27 cellular contexts compared by ENCODE assay signal in the genomic region with DNA sequence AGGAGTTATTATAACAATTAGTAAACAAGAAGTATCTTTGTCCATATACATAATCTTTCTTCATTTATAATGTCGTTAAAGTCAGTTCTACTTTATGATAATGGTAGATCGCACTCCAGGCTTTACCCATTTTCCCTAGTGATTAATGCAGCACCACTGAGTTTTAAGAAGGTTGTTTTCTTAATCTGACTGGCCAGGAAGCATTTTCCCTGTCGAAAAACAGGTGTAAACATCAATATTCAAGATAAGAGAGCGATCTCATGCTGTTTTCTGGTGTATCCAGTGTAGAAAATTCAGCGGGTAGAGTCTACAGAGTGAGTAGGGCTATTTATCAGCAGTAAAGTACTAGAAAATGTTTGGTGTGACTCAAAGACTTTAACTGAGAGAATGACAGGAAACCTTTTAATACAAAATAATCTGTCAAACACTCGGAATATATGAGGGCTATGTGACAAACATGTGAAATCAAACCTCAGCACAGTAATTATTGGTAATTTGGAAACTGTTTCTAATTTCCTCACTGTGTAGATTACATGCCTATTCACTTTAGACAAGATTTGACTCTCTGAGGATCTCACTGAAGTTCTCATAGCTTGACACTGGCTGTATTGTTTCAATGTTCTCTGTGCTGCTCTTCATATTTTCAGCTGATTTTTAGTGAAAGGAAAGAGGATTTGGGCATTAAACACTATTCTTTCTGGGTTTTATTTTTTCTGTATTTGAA.
A peak's percentile ranks its signal among the peaks of the same experiment; 100 is the strongest.
DNase-seq lines count a peak whose midpoint lies in the region; ATAC-seq, FAIRE-seq and TF ChIP-seq lines count a peak whose summit lies in the region.
"Had no signal": no experiment of that assay in that cellular context is flagged by ENCODE, and none has a peak within 500 bp of the region (broad histone marks: within the 10 kb centered on the region; RNA-seq: fewer than 3 reads in every experiment).

No MANE protein-coding gene starts in this region.

- H4K20me1 ChIP-seq in OCI-LY3 (ENCODE audit: insufficient read depth, low read length), result no peaks in the 10 kb centered on the region

- no peak overlapping the region for H3K23ac ChIP-seq in neuronal stem cell (ENCODE audit: low read depth, low read length, poor library complexity)

- H2AFZ ChIP-seq in OCI-LY3 (ENCODE audit: low read depth, low read length) (peak overlapping the region; percentile 65), neuronal stem cell (ENCODE audit: low read length) (peak overlapping the region; percentile 49)

- H2BK120ac ChIP-seq in neuronal stem cell (ENCODE audit: low read depth, low read length), result no peak overlapping the region

- H4K8ac ChIP-seq in neuronal stem cell (ENCODE audit: low read depth, low read length), result no peak overlapping the region

- no peak overlapping the region for H3K4me3 Mint-ChIP-seq in endothelial cell (ENCODE audit: unreplicated experiment)
- H3K4me3 Mint-ChIP-seq: IgD-negative memory B cell had no signal

- no peak overlapping the region for H2BK15ac ChIP-seq in neuronal stem cell (ENCODE audit: low read length)

- no peaks in the 10 kb centered on the region for H3K9me3 Mint-ChIP-seq in endothelial cell (ENCODE audit: unreplicated experiment)

- FAIRE-seq in RCC 7860 (lab: Jason Lieb, UNC), result no peak
- FAIRE-seq: D721Med, GM18507 had no signal

- H4K91ac ChIP-seq in neuronal stem cell (ENCODE audit: low read depth, low read length, poor library complexity), result no peak overlapping the region

- no peak overlapping the region for H2BK12ac ChIP-seq in neuronal stem cell (ENCODE audit: low read length)

- H3K4me1 ChIP-seq in OCI-LY3 (ENCODE audit: low read length) (no peaks in the 10 kb centered on the region), neuronal stem cell (ENCODE audit: control insufficient read depth in 2 of 2, insufficient read depth in 1 of 2, low read depth in 1 of 2, low read length in 2 of 2) (peaks cover 0 to 4% of the 10 kb centered on the region in 2 donors), gastrocnemius medialis (no peaks in the 10 kb centered on the region)
- H3K4me1 ChIP-seq: SJCRH30 had no signal

- no peak overlapping the region for H3K14ac ChIP-seq in neuronal stem cell (ENCODE audit: low read length)

- WGBS in neuronal stem cell (ENCODE audit: extremely low coverage in 2 of 2, insufficient read length in 2 of 2, insufficient replicate concordance in 1 of 2), 2 donors, result no CpG with 5 or more reads among the region's 6 CpGs

- H2AK5ac ChIP-seq in neuronal stem cell (ENCODE audit: low read depth, low read length), result no peak overlapping the region

- no peaks in the 10 kb centered on the region for H3K79me2 ChIP-seq in OCI-LY3 (ENCODE audit: low read length)

- H3K9me3 ChIP-seq in OCI-LY3 (ENCODE audit: insufficient read depth, low read length), result no peaks in the 10 kb centered on the region
- no peaks in the 10 kb centered on the region for H3K9me3 ChIP-seq in neuronal stem cell (replicated peaks in 1 of 2; ENCODE audit: control insufficient read depth in 2 of 2, insufficient read depth in 1 of 2, low read depth in 1 of 2, low read length in 2 of 2)
- no peaks in the 10 kb centered on the region for H3K9me3 ChIP-seq in gastrocnemius medialis
- H3K9me3 ChIP-seq: SJCRH30 had no signal

- no peak for TF ChIP-seq CTCF in OCI-LY3 (IDR thresholded peaks at IDR 0.05; ENCODE audit: low read depth, low read length)
- TF ChIP-seq CTCF in endothelial cell (IDR thresholded peaks at IDR 0.05; ENCODE audit: unreplicated experiment), result no peak
- no peak for TF ChIP-seq CTCF in gastrocnemius medialis (IDR thresholded peaks at IDR 0.05 in 4 of 5, conservative IDR thresholded peaks at IDR 0.05 in 1 of 5)

- no peak overlapping the region for H3K18ac ChIP-seq in neuronal stem cell (ENCODE audit: low read length)

- no peak overlapping the region for H3K4ac ChIP-seq in neuronal stem cell (ENCODE audit: low read length)

- no peaks in the 10 kb centered on the region for H3K27me3 Mint-ChIP-seq in endothelial cell (ENCODE audit: unreplicated experiment)
- H3K27me3 Mint-ChIP-seq: IgD-negative memory B cell had no signal

- H3K36me3 Mint-ChIP-seq in endothelial cell (ENCODE audit: low read depth, unreplicated experiment), result no peaks in the 10 kb centered on the region
- H3K36me3 Mint-ChIP-seq: IgD-negative memory B cell had no signal

- DNase-seq in HEK293T (ENCODE audit: extremely low spot score) (peak; percentile 13), endothelial cell (ENCODE audit: low spot score) (no peak), neuronal stem cell (ENCODE audit: low spot score) (no peak), RKO (ENCODE audit: low spot score) (no peak), RCC 7860 (ENCODE audit: low spot score) (no peak), gastrocnemius medialis (no peak)
- DNase-seq: 8988T; GOT3; MM.1S; NCI-H1694 treated with DMSO at 0.1 percent for 48 hours; NCI-H2081; NCI-H2171; NCI-H345; NCI-H510A treated with DMSO at 0.1 percent for 48 hours; NCI-H748 treated with DMSO at 0.1 percent for 48 hours; NK-92 treated with Interleukin-12 subunit alpha and Interleukin-12 subunit beta, amount 100 ng/mL, for 24 hours; SJCRH30 had no signal

- intact Hi-C loops in gastrocnemius medialis (cut with DNase I; ENCODE audit: low total_unique reads), result no loop called here

- H3K79me1 ChIP-seq in neuronal stem cell (ENCODE audit: low read depth, low read length), result no peaks in the 10 kb centered on the region

- in situ Hi-C loops in gastrocnemius medialis (cut with MboI; ENCODE audit: low sequenced_read_pairs in 4 of 4), result no loop called here

- peaks cover 4% of the 10 kb centered on the region for H3K4me1 Mint-ChIP-seq in endothelial cell (ENCODE audit: unreplicated experiment)
- H3K4me1 Mint-ChIP-seq: IgD-negative memory B cell had no signal

- POLR2A ChIA-PET in HEK293T (lab: Yijun Ruan, JAX), result no interaction called here

- CTCF ChIA-PET in HEK293T (lab: Yijun Ruan, JAX), result no interaction called here

- 0 out of 2 replicates have a peak overlapping the region, but pooled peaks have one; percentile 10 for H3K4me2 ChIP-seq in OCI-LY3 (ENCODE audit: low read length)
- H3K4me2 ChIP-seq in neuronal stem cell (ENCODE audit: insufficient read depth, low read length, poor library complexity, severe bottlenecking), result no peak overlapping the region
- H3K4me2 ChIP-seq: KMS-11 had no signal

- no peak for TF ChIP-seq POLR2A in gastrocnemius medialis (IDR thresholded peaks at IDR 0.05)

- H3K4me3 ChIP-seq in OCI-LY3 (ENCODE audit: low read length) (no peak overlapping the region), neuronal stem cell (ENCODE audit: low read length in 2 of 2) (no peak overlapping the region), gastrocnemius medialis (no peak overlapping the region)
- H3K4me3 ChIP-seq: SJCRH30 had no signal

- ATAC-seq in HG03378 (IDR thresholded peaks at IDR 0.05; ENCODE audit: unreplicated experiment), result no peak
- no peak for ATAC-seq in gastrocnemius medialis
- ATAC-seq: HCT116, Right ventricle myocardium inferior, SK-N-SH treated with all-trans-retinoic acid at 6 μM for 48 hours had no signal

- H3K27ac ChIP-seq in OCI-LY3 (ENCODE audit: low read length) (no peak overlapping the region), neuronal stem cell (replicated peaks; ENCODE audit: low read length) (no peak overlapping the region), gastrocnemius medialis (no peak overlapping the region)
- H3K27ac ChIP-seq: HL-60, KMS-11, SJCRH30 had no signal

- no peak overlapping the region for H2BK5ac ChIP-seq in neuronal stem cell (ENCODE audit: low read length)

- H3K9ac ChIP-seq in OCI-LY3 (ENCODE audit: low read length), result no peak overlapping the region
- H3K9ac ChIP-seq in neuronal stem cell (ENCODE audit: low read depth, low read length, poor library complexity), result no peak overlapping the region
- H3K9ac ChIP-seq: KMS-11 had no signal

- no peaks in the 10 kb centered on the region for H3K27me3 ChIP-seq in OCI-LY3 (ENCODE audit: low read depth, low read length)
- no peaks in the 10 kb centered on the region for H3K27me3 ChIP-seq in neuronal stem cell (ENCODE audit: control insufficient read depth in 3 of 3, insufficient read depth in 3 of 3, low read depth in 1 of 3, low read length in 3 of 3)
- no peaks in the 10 kb centered on the region for H3K27me3 ChIP-seq in gastrocnemius medialis
- H3K27me3 ChIP-seq: SJCRH30 had no signal

- H3K27ac Mint-ChIP-seq in endothelial cell (ENCODE audit: unreplicated experiment), result peak overlapping the region; percentile 7
- H3K27ac Mint-ChIP-seq: IgD-negative memory B cell had no signal

- H3K36me3 ChIP-seq in OCI-LY3 (replicated peaks; ENCODE audit: low read depth, low read length) (no peaks in the 10 kb centered on the region), neuronal stem cell (replicated peaks in 1 of 2; ENCODE audit: control insufficient read depth in 2 of 2, insufficient read depth in 2 of 2, low read length in 2 of 2) (no peaks in the 10 kb centered on the region), gastrocnemius medialis (no peaks in the 10 kb centered on the region)
- H3K36me3 ChIP-seq: SJCRH30 had no signal

TF ChIP-seq in HEK293T, 16 proteins besides CTCF, POLR2A, EP300 and RAD21:
- TF ChIP-seq FOXK2 (IDR thresholded peaks at IDR 0.05) (peak; percentile 56; the same call in 1 of the 2 replicates), NFRKB (IDR thresholded peaks at IDR 0.05) (no peak), ZNF384 (IDR thresholded peaks at IDR 0.05) (no peak), LEF1 (IDR thresholded peaks at IDR 0.05; ENCODE audit: borderline replicate concordance) (no peak), CTBP1 (IDR thresholded peaks at IDR 0.05; ENCODE audit: borderline replicate concordance) (peak; percentile 79; the same call in 1 of the 2 replicates), FOXM1 (IDR thresholded peaks at IDR 0.05; ENCODE audit: borderline replicate concordance) (no peak), PKNOX1 (IDR thresholded peaks at IDR 0.05) (peak; percentile 82), FOXA1 (IDR thresholded peaks at IDR 0.05) (no peak), TARDBP (IDR thresholded peaks at IDR 0.05) (no peak), SP1 (IDR thresholded peaks at IDR 0.05) (no peak), ARNT (IDR thresholded peaks at IDR 0.05) (no peak), ELF4 (IDR thresholded peaks at IDR 0.05) (no peak), BHLHE40 (IDR thresholded peaks at IDR 0.05; ENCODE audit: borderline replicate concordance) (no peak)
